ENCODE assay signal across 11 cellular contexts in the genomic region with DNA sequence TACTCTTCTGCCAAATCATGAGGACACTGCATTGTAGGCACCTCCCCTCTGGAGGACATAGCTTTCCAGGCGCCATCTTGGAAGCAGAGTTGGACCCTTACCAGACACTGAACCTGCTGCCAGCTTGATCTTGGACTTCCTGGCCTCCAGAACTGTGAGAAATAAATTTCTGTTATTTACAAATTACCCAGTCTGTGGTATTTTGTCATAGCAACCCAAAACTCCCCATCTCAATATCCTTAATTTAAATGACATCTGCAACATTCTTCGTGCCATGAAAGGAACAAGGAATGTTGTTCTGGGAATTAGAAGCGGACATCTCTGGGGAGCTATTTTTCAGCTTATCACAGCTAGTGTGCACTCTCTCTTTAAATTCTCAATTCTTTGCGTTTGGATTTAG. TPM values are rescaled to one million over a fixed set of nuclear protein-coding genes. Genes with fewer than 3 reads are reported as not detected.
"Had no signal": no experiment of that assay in that cellular context is flagged by ENCODE, and none has a peak within 500 bp of the region (broad histone marks: within the 10 kb centered on the region; RNA-seq: fewer than 3 reads in every experiment).

No MANE protein-coding gene starts in this region.

- H3K9ac ChIP-seq: GM23248 had no signal

- ATAC-seq: HCT116, K562 had no signal

- H3K27ac Mint-ChIP-seq: HFFc6 had no signal

- H3K4me3 Mint-ChIP-seq: HFFc6 had no signal

- FAIRE-seq: HTR-8/SVneo, K562 had no signal

- H3K27ac ChIP-seq: GM23248 had no signal

- H3K4me3 ChIP-seq: GM23248, HAP-1, K562 had no signal

- H3K9me3 ChIP-seq: HAP-1 had no signal

- H2AFZ ChIP-seq: GM23248 had no signal

- H3K9me3 Mint-ChIP-seq: HFFc6 had no signal

- DNase-seq: GM23248, GOT3, H7, HFFc6, IMR-90, KG1 had no signal

RNA-seq across cellular contexts. Expression of a gene that starts 57.4 kb away (rescaled TPM):
- total RNA-seq: GM23248, H7, HT-29, K562 had no signal
- polyA plus RNA-seq: K562 had no signal
